In the genomic region with DNA sequence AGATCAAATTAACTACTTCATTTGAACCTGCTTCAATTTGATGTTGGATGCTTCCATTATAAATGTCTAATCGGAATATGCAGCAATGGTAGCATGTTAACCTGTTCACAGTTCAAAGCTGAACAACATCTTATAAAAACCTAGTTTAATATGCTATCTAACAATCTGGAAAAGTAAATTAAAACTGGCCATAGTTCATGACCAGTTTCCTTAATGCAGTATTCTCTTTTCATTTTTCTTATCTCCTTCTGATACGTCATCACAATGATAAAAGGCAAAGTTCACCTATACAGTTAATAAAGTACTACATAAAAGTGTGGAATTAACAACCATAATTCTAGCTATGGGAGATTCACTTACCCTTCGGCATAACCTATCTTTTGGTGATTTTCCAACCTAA, we compare ENCODE assay signal across 30 cellular contexts.
"Had no signal": no experiment of that assay in that cellular context is flagged by ENCODE, and none has a peak within 500 bp of the region (broad histone marks: within the 10 kb centered on the region; RNA-seq: fewer than 3 reads in every experiment).

No MANE protein-coding gene starts in this region.

- FAIRE-seq: frontal cortex had no signal

- DNase-seq: activated CD4-positive, alpha-beta memory T cell treated with anti-CD3 and anti-CD28 coated beads for 36 hours; activated CD4-positive, alpha-beta T cell treated with anti-CD3 and anti-CD28 coated beads for 36 hours; activated CD4-positive, alpha-beta T cell treated with anti-CD3 and anti-CD28 coated beads, Interleukin-2, amount 10 ng/mL, durations not matched to agents 24 days and 14 days; activated CD4-positive, CD25-positive, alpha-beta regulatory T cell; activated CD4-positive, CD25-positive, alpha-beta regulatory T cell treated with anti-CD3 and anti-CD28 coated beads, Interleukin-2, amount 50 U/mL, for 72 hours; activated CD8-positive, alpha-beta memory T cell treated with anti-CD3 and anti-CD28 coated beads, Interleukin-2, amount 10 ng/mL, durations not matched to agents 7 days and 5 days; activated CD8-positive, alpha-beta memory T cell treated with anti-CD3 and anti-CD28 coated beads, Interleukin-2, amount 50 U/mL, for 4 hours; activated CD8-positive, alpha-beta T cell treated with anti-CD3 and anti-CD28 coated beads, Interleukin-2, amount 10 ng/mL, durations not matched to agents 7 days and 5 days; activated effector memory CD4-positive, alpha-beta T cell treated with anti-CD3 and anti-CD28 coated beads, Interleukin-2, amount 50 U/mL, for 16 hours; activated naive CD4-positive, alpha-beta T cell treated with anti-CD3 and anti-CD28 coated beads for 36 hours; activated naive CD8-positive, alpha-beta T cell treated with anti-CD3 and anti-CD28 coated beads for 36 hours; activated naive CD8-positive, alpha-beta T cell treated with anti-CD3 and anti-CD28 coated beads, Interleukin-2, amount 50 U/mL, for 24 hours; activated T-cell treated with anti-CD3 and anti-CD28 coated beads, Interleukin-2, amount 50 U/mL, for 1 hour; activated T-cell treated with anti-CD3 and anti-CD28 coated beads, Interleukin-2, amount 50 U/mL, for 48 hours; adrenal gland; amygdala; aorta; body of pancreas; caudate nucleus; dorsolateral prefrontal cortex; effector memory CD4-positive, alpha-beta T cell; endodermal cell; foreskin fibroblast; head of caudate nucleus; T-helper 1 cell; T-helper 17 cell; T1000 had no signal

- H3K9me3 ChIP-seq: adrenal gland, body of pancreas had no signal

- ATAC-seq: activated CD4-positive, alpha-beta T cell treated with anti-CD3 and anti-CD28 coated beads for 36 hours; activated CD8-positive, alpha-beta memory T cell treated with anti-CD3 and anti-CD28 coated beads, Interleukin-2, amount 10 ng/mL, durations not matched to agents 7 days and 5 days; activated CD8-positive, alpha-beta T cell treated with anti-CD3 and anti-CD28 coated beads, Interleukin-2, amount 10 ng/mL, durations not matched to agents 7 days and 5 days; activated naive CD8-positive, alpha-beta T cell treated with anti-CD3 and anti-CD28 coated beads, Interleukin-2, amount 50 U/mL, for 24 hours; body of pancreas; esophagus mucosa; T-helper 17 cell had no signal

- H3K4me1 ChIP-seq: adrenal gland, body of pancreas had no signal

- H3K4me3 ChIP-seq: adrenal gland, body of pancreas, coronary artery, dorsolateral prefrontal cortex had no signal

- H3K27ac ChIP-seq: adrenal gland, body of pancreas, coronary artery, dorsolateral prefrontal cortex had no signal
